In the genomic region with DNA sequence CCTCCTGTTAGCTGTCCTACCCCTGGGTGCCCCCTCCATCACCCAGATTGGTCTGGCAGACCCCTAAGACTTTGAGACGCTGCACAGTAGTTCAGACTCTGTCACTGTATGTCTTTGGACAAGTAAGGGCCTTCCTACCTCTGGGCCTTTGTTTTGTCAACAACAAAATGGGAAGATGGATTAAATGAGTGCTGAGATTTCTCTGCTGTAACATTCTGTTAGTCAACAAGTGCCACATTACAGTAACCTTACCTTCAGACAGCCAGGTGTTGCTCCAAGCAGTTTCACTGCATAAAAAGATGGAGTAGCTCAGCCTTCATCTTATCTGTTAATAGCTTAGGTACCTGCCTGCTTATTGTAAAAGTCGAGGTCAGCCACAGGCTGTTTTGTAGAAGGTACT, we compare ENCODE assay signal across 14 cellular contexts. TPM values are rescaled to one million over a fixed set of nuclear protein-coding genes. Genes with fewer than 3 reads are reported as not detected.
DNase-seq lines count a peak whose midpoint lies in the region; ATAC-seq, FAIRE-seq and TF ChIP-seq lines count a peak whose summit lies in the region.
"Had no signal": no experiment of that assay in that cellular context is flagged by ENCODE, and none has a peak within 500 bp of the region (broad histone marks: within the 10 kb centered on the region; RNA-seq: fewer than 3 reads in every experiment).

No MANE protein-coding gene starts in this region.

- DNase-seq in CD4-positive, CD25-positive, alpha-beta regulatory T cell = no peak
- no peak for DNase-seq in MM.1S
- no peak for DNase-seq in effector memory CD8-positive, alpha-beta T cell
- DNase-seq in sigmoid colon = no peak
- no peak for DNase-seq in G401 (ENCODE audit: low spot score)
- DNase-seq in small intestine = no peak
- DNase-seq in SHP77 treated with DMSO at 0.1 percent for 48 hours (lab: John Stamatoyannopoulos, UW) = no peak
- DNase-seq: DMS79; left colon; NCI-H1105; stimulated activated CD4-positive, alpha-beta T cell treated with anti-CD3 and anti-CD28 coated beads, Interleukin-1b, Interleukin-23, amount 100 ng/mL, for 48 hours had no signal

- no peaks in the 10 kb centered on the region for H3K9me2 ChIP-seq in MM.1S (replicated peaks; ENCODE audit: insufficient read depth, low read length)

- TF ChIP-seq EP300 in sigmoid colon (IDR thresholded peaks at IDR 0.05) = no peak

- no peaks in the 10 kb centered on the region for H3K27me3 ChIP-seq in CD4-positive, CD25-positive, alpha-beta regulatory T cell (ENCODE audit: control insufficient read depth, insufficient read depth, low read length)
- H3K27me3 ChIP-seq in MM.1S (replicated peaks; ENCODE audit: insufficient read depth, low read length) (no peaks in the 10 kb centered on the region), sigmoid colon (no peaks in the 10 kb centered on the region), small intestine (ENCODE audit: control insufficient read depth in 2 of 2, insufficient read depth in 2 of 2, low read length in 2 of 2) (no peaks in the 10 kb centered on the region)

- peaks cover 100% of the 10 kb centered on the region for H3K79me2 ChIP-seq in MM.1S (ENCODE audit: low read length)

- intact Hi-C loops in sigmoid colon (cut with DNase I) = no loop called here

- no peaks in the 10 kb centered on the region for H3K9me3 ChIP-seq in CD4-positive, CD25-positive, alpha-beta regulatory T cell (ENCODE audit: control insufficient read depth in 2 of 2, low read length in 2 of 2)
- H3K9me3 ChIP-seq in MM.1S (replicated peaks; ENCODE audit: insufficient read depth, low read length) (no peaks in the 10 kb centered on the region), sigmoid colon (no peaks in the 10 kb centered on the region), small intestine (ENCODE audit: control insufficient read depth, low read depth) (no peaks in the 10 kb centered on the region)

- 54 to 80% methylated on average over 2 of the region's 2 CpGs for WGBS in sigmoid colon, 2 donors
- WGBS in small intestine, 3 donors = 53 to 75% (median 54%) methylated on average over 2 of the region's 2 CpGs

- no peak overlapping the region for H2AFZ ChIP-seq in MM.1S (ENCODE audit: low read length)

- peak overlapping the region; percentile 45; the same call in 1 of the 2 replicates for H3K9ac ChIP-seq in MM.1S (ENCODE audit: low read length)

- H4K20me1 ChIP-seq in MM.1S (ENCODE audit: insufficient read depth, low read length) = no peaks in the 10 kb centered on the region

- peak overlapping the region; percentile 68 for H3K4me2 ChIP-seq in MM.1S (ENCODE audit: low read depth, low read length)

- peaks cover 78% of the 10 kb centered on the region for H3F3A ChIP-seq in MM.1S (ENCODE audit: insufficient read depth, low read length)

- no peaks in the 10 kb centered on the region for H3K9me3 Mint-ChIP-seq in CD4-positive, CD25-positive, alpha-beta regulatory T cell
- H3K9me3 Mint-ChIP-seq in effector memory CD8-positive, alpha-beta T cell = no peaks in the 10 kb centered on the region

- in situ Hi-C loops in G401 (cut with HindIII; ENCODE audit: low sequenced_read_pairs) = no loop called here

- H3K4me3 Mint-ChIP-seq in CD4-positive, CD25-positive, alpha-beta regulatory T cell = no peak overlapping the region
- no peak overlapping the region for H3K4me3 Mint-ChIP-seq in effector memory CD8-positive, alpha-beta T cell

- no peaks in the 10 kb centered on the region for H3K27me3 Mint-ChIP-seq in CD4-positive, CD25-positive, alpha-beta regulatory T cell
- no peaks in the 10 kb centered on the region for H3K27me3 Mint-ChIP-seq in effector memory CD8-positive, alpha-beta T cell

- TF ChIP-seq CTCF in MM.1S (IDR thresholded peaks at IDR 0.05; ENCODE audit: low read length) (no peak), sigmoid colon (IDR thresholded peaks at IDR 0.05) (no peak)

- H3K27ac ChIP-seq in CD4-positive, CD25-positive, alpha-beta regulatory T cell (ENCODE audit: insufficient read depth, low read length, poor library complexity, severe bottlenecking) = no peak overlapping the region
- H3K27ac ChIP-seq in MM.1S (ENCODE audit: low read length) (peak overlapping the region; percentile 83), sigmoid colon (peak overlapping the region; percentile 36 to 79 (median 70)), small intestine (ENCODE audit: low read depth in 1 of 2, low read length in 1 of 2) (peak overlapping the region in 1 of 2 donors; percentile 37)
- H3K27ac ChIP-seq: SK-N-MC had no signal

- no peak for FAIRE-seq in small intestine (lab: Jason Lieb, UNC)
- FAIRE-seq: astrocyte had no signal

- peak overlapping the region; percentile 26 to 78 (median 69) for H3K27ac Mint-ChIP-seq in CD4-positive, CD25-positive, alpha-beta regulatory T cell
- peak overlapping the region; percentile 24 to 39 for H3K27ac Mint-ChIP-seq in effector memory CD8-positive, alpha-beta T cell

- peaks cover 4% of the 10 kb centered on the region for H3K4me1 ChIP-seq in CD4-positive, CD25-positive, alpha-beta regulatory T cell (ENCODE audit: control insufficient read depth, insufficient read depth, low read length, poor library complexity, severe bottlenecking)
- peaks cover 89% of the 10 kb centered on the region for H3K4me1 ChIP-seq in MM.1S (ENCODE audit: low read length)
- H3K4me1 ChIP-seq in sigmoid colon = peaks cover 0 to 77% (median 70%) of the 10 kb centered on the region in 4 donors
- H3K4me1 ChIP-seq in small intestine (ENCODE audit: control insufficient read depth in 2 of 2, insufficient read depth in 1 of 2, low read depth in 1 of 2, low read length in 1 of 2) = peaks cover 36 to 39% of the 10 kb centered on the region in 2 donors

- peaks cover 22% of the 10 kb centered on the region for H3K36me3 Mint-ChIP-seq in CD4-positive, CD25-positive, alpha-beta regulatory T cell
- peaks cover 24% of the 10 kb centered on the region for H3K36me3 Mint-ChIP-seq in effector memory CD8-positive, alpha-beta T cell (ENCODE audit: insufficient read depth)

- no peak overlapping the region for H3K4me3 ChIP-seq in CD4-positive, CD25-positive, alpha-beta regulatory T cell (ENCODE audit: low read depth, low read length)
- H3K4me3 ChIP-seq in MM.1S (ENCODE audit: low read length) (peak overlapping the region; percentile 26; the same call in 1 of the 2 replicates), sigmoid colon (no peak overlapping the region), small intestine (ENCODE audit: low read depth in 1 of 2, low read length in 2 of 2) (no peak overlapping the region)
- H3K4me3 ChIP-seq: SK-N-MC had no signal

- ATAC-seq in CD4-positive, CD25-positive, alpha-beta regulatory T cell (ENCODE audit: low read depth in 2 of 2) = no peak
- ATAC-seq in effector memory CD8-positive, alpha-beta T cell (replicated peaks) = no peak
- ATAC-seq in GM18909 (IDR thresholded peaks at IDR 0.05; ENCODE audit: poor library complexity, unreplicated experiment) = no peak

- H3K4me1 Mint-ChIP-seq in CD4-positive, CD25-positive, alpha-beta regulatory T cell = peaks cover 33 to 85% (median 60%) of the 10 kb centered on the region in 4 donors
- H3K4me1 Mint-ChIP-seq in effector memory CD8-positive, alpha-beta T cell (ENCODE audit: low read depth in 2 of 2) = peaks cover 50 to 67% of the 10 kb centered on the region in 2 donors

- no peak for TF ChIP-seq POLR2A in sigmoid colon (IDR thresholded peaks at IDR 0.05)

- H3K36me3 ChIP-seq in CD4-positive, CD25-positive, alpha-beta regulatory T cell (ENCODE audit: control insufficient read depth, insufficient read depth, low read length) = peaks cover 8% of the 10 kb centered on the region
- H3K36me3 ChIP-seq in MM.1S (replicated peaks; ENCODE audit: insufficient read depth, low read length) = peaks cover 13% of the 10 kb centered on the region; the same call in 1 of the 2 replicates
- H3K36me3 ChIP-seq in sigmoid colon = no peaks in the 10 kb centered on the region
- H3K36me3 ChIP-seq in small intestine (ENCODE audit: control insufficient read depth in 2 of 2, insufficient read depth in 2 of 2, low read length in 2 of 2) = no peaks in the 10 kb centered on the region

RNA-seq across cellular contexts. Expression of gene CHMP4B, which starts 16.0 kb away (rescaled TPM):
- total RNA-seq in CD4-positive, CD25-positive, alpha-beta regulatory T cell = 49.0 TPM
- 1 to 10 TPM; 3.1 to 6.0 (median 4.2) TPM for polyA plus RNA-seq in CD4-positive, CD25-positive, alpha-beta regulatory T cell
- total RNA-seq in sigmoid colon = 100 to 1,000 TPM; 102 to 115 (median 108) TPM
- polyA plus RNA-seq in sigmoid colon = 100 to 1,000 TPM; 212 to 394 (median 250) TPM
- 71.3 and 87.4 TPM in 2 replicates for total RNA-seq in G401 (2014; rRNA removed; shearing (Covaris generic))
- 100 to 1,000 TPM; 147 to 218 (median 199) TPM for polyA plus RNA-seq in small intestine
